ENCODE assay signal across 19 cellular contexts in genomic region chr12:117564885-117565284, GRCh38.
"Had no signal": no experiment of that assay in that cellular context is flagged by ENCODE, and none has a peak within 500 bp of the region (broad histone marks: within the 10 kb centered on the region; RNA-seq: fewer than 3 reads in every experiment).

No MANE protein-coding gene starts in this region.

- H3K9me3 Mint-ChIP-seq: activated CD8-positive, alpha-beta T cell treated with anti-CD3 and anti-CD28 coated beads for 36 hours; type B pancreatic cell had no signal

- H3K9me3 ChIP-seq: gastroesophageal sphincter, left ventricle myocardium inferior, psoas muscle, sigmoid colon, suprapubic skin had no signal

- H3K27me3 Mint-ChIP-seq: activated CD8-positive, alpha-beta T cell treated with anti-CD3 and anti-CD28 coated beads for 36 hours; activated naive CD8-positive, alpha-beta T cell treated with anti-CD3 and anti-CD28 coated beads for 36 hours had no signal

- H3K4me3 Mint-ChIP-seq: activated CD8-positive, alpha-beta T cell treated with anti-CD3 and anti-CD28 coated beads for 36 hours; activated naive CD8-positive, alpha-beta T cell treated with anti-CD3 and anti-CD28 coated beads for 36 hours; activated T-cell treated with anti-CD3 and anti-CD28 coated beads, Interleukin-2, amount 50 U/mL, for 72 hours; naive B cell; type B pancreatic cell had no signal

- H3K36me3 Mint-ChIP-seq: activated naive CD8-positive, alpha-beta T cell treated with anti-CD3 and anti-CD28 coated beads for 36 hours; naive B cell; type B pancreatic cell had no signal

- H3K27ac ChIP-seq: epithelial cell of prostate, gastroesophageal sphincter, left ventricle myocardium inferior, psoas muscle, sigmoid colon, suprapubic skin, VCaP had no signal

- H3K36me3 ChIP-seq: gastroesophageal sphincter, left ventricle myocardium inferior, sigmoid colon, suprapubic skin had no signal

- H3K4me1 ChIP-seq: gastroesophageal sphincter, left ventricle myocardium inferior, psoas muscle, sigmoid colon, suprapubic skin had no signal

- H3K27ac Mint-ChIP-seq: activated CD8-positive, alpha-beta T cell treated with anti-CD3 and anti-CD28 coated beads for 36 hours; activated naive CD8-positive, alpha-beta T cell treated with anti-CD3 and anti-CD28 coated beads for 36 hours; activated T-cell treated with anti-CD3 and anti-CD28 coated beads, Interleukin-2, amount 50 U/mL, for 72 hours; naive B cell; type B pancreatic cell had no signal

- H3K4me1 Mint-ChIP-seq: activated naive CD8-positive, alpha-beta T cell treated with anti-CD3 and anti-CD28 coated beads for 36 hours; naive B cell had no signal

- ATAC-seq: activated CD8-positive, alpha-beta T cell treated with anti-CD3 and anti-CD28 coated beads for 36 hours; activated T-cell treated with anti-CD3 and anti-CD28 coated beads, Interleukin-2, amount 50 U/mL, for 72 hours; gastroesophageal sphincter; psoas muscle had no signal

- DNase-seq: activated CD8-positive, alpha-beta memory T cell treated with anti-CD3 and anti-CD28 coated beads, Interleukin-2, amount 50 U/mL, for 4 hours; activated CD8-positive, alpha-beta T cell treated with anti-CD3 and anti-CD28 coated beads for 36 hours; activated gamma-delta T cell treated with Interleukin-2 at 50 U/mL for 16 hours; activated naive CD8-positive, alpha-beta T cell treated with anti-CD3 and anti-CD28 coated beads for 36 hours; activated T-cell treated with anti-CD3 and anti-CD28 coated beads, Interleukin-2, amount 50 U/mL, for 72 hours; effector memory CD4-positive, alpha-beta T cell; kidney; left ventricle myocardium inferior; naive B cell; psoas muscle; sigmoid colon; stimulated activated CD4-positive, alpha-beta T cell treated with anti-CD3 and anti-CD28 coated beads, Interleukin-2, amount 100 ng/mL, for 24 hours; stimulated activated naive CD4-positive, alpha-beta T cell; T-helper 9 cell had no signal

- H3K4me3 ChIP-seq: gastroesophageal sphincter, left ventricle myocardium inferior, psoas muscle, sigmoid colon, suprapubic skin had no signal
